17 cellular contexts compared by ENCODE assay signal in genomic region chr4:84502955-84503373, GRCh38. TPM values are rescaled to one million over a fixed set of nuclear protein-coding genes. Genes with fewer than 3 reads are reported as not detected.
"Had no signal": no experiment of that assay in that cellular context is flagged by ENCODE, and none has a peak within 500 bp of the region (broad histone marks: within the 10 kb centered on the region; RNA-seq: fewer than 3 reads in every experiment).

No MANE protein-coding gene starts in this region.

- DNase-seq: activated CD4-positive, alpha-beta T cell treated with anti-CD3 and anti-CD28 coated beads, Interleukin-2, amount 50 U/mL, for 1 hour; activated CD4-positive, CD25-positive, alpha-beta regulatory T cell; activated naive CD4-positive, alpha-beta T cell treated with Interleukin-2 at 50 U/mL for 16 hours; glutamatergic neuron; hypothalamus; mesendoderm; natural killer cell; psoas muscle; stimulated activated naive CD8-positive, alpha-beta T cell treated with anti-CD3 and anti-CD28 coated beads, Interleukin-15, Interleukin-2, amounts not matched to agents 100 U/mL and 50 U/mL, for 24 hours; transverse colon had no signal

- H3K4me3 ChIP-seq: psoas muscle, transverse colon had no signal

- H3K9me3 ChIP-seq: psoas muscle, transverse colon had no signal

- ATAC-seq: esophagus mucosa; natural killer cell; psoas muscle; stimulated activated naive CD8-positive, alpha-beta T cell treated with anti-CD3 and anti-CD28 coated beads, Interleukin-15, Interleukin-2, amounts not matched to agents 100 U/mL and 50 U/mL, for 24 hours had no signal

- H3K27ac ChIP-seq: psoas muscle, transverse colon had no signal

- H3K36me3 ChIP-seq: transverse colon had no signal

RNA-seq across cellular contexts. Expression of gene NKX6-1, which starts 3.9 kb away (rescaled TPM):
- total RNA-seq: activated CD8-positive, alpha-beta memory T cell treated with anti-CD3 and anti-CD28 coated beads for 36 hours; dermis microvascular lymphatic vessel endothelial cell; fibroblast of villous mesenchyme; natural killer cell; osteocyte; sciatic nerve; T-helper 2 cell treated with Interferon-gamma antibody and Interleukin-4, amounts not matched to agents 100 ng/mL and 5 ng/mL, for 36 hours had no signal
- polyA plus RNA-seq: psoas muscle had no signal
